Comparison of ENCODE assay signal across 13 cellular contexts in the genomic region with DNA sequence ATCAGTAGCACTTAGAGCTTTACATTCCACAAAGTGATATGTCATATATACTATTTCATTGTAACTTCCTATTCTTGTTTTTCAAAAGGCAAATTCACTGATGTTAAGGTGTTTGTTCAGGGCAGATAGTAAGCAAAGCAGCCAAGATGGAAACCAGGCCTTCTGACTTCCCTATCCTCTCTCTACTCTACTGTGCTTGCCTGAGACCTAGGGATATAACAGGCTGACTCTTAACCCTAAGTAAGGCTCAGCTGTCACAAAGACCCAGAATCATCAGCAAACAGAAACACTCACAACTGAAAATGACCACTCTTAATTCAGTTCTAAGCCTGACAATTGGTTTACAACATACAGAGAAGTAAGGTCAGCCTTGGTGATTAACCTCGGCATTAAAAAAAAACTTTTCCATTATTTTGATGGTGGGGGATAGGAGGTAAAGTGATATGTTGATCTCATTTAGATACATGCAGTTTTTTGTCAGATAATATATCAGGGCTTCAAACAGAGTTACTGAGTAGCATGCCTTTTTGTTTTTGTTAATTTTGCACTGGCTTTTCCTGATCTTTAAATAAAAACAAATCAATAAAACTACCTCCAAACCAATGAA.
"Had no signal": no experiment of that assay in that cellular context is flagged by ENCODE, and none has a peak within 500 bp of the region (broad histone marks: within the 10 kb centered on the region; RNA-seq: fewer than 3 reads in every experiment).

No MANE protein-coding gene starts in this region.

- H3K27me3 ChIP-seq: pancreas, sigmoid colon had no signal

- H3K4me3 ChIP-seq: left ventricle myocardium inferior, pancreas, sigmoid colon had no signal

- H3K9me3 ChIP-seq: left ventricle myocardium inferior, pancreas, sigmoid colon had no signal

- FAIRE-seq: astrocyte, bronchial epithelial cell, kidney had no signal

- H3K27ac ChIP-seq: left ventricle myocardium inferior, pancreas, sigmoid colon had no signal

- H3K4me1 ChIP-seq: left ventricle myocardium inferior, pancreas, sigmoid colon had no signal

- H3K36me3 ChIP-seq: left ventricle myocardium inferior, pancreas, sigmoid colon had no signal

- ATAC-seq: pancreas; stimulated activated naive CD8-positive, alpha-beta T cell treated with anti-CD3 and anti-CD28 coated beads, Interleukin-15, amount 100 ng/mL, for 72 hours had no signal

- DNase-seq: activated CD4-positive, alpha-beta T cell treated with anti-CD3 and anti-CD28 coated beads, Interleukin-2, amount 50 U/mL, for 48 hours; activated naive CD4-positive, alpha-beta T cell treated with anti-CD3 and anti-CD28 coated beads, Interleukin-2, amount 50 U/mL, for 16 hours; activated T-cell treated with anti-CD3 and anti-CD28 coated beads, Interleukin-2, amount 50 U/mL, for 24 hours; hippocampal formation; kidney; left ventricle myocardium inferior; pancreas; sigmoid colon; stimulated activated CD4-positive, alpha-beta T cell treated with anti-CD3 and anti-CD28 coated beads, Interleukin-1b, Interleukin-23, amount 100 ng/mL, for 48 hours; stimulated activated naive CD8-positive, alpha-beta T cell treated with anti-CD3 and anti-CD28 coated beads, Interleukin-15, amount 100 ng/mL, for 72 hours; T-helper 9 cell had no signal
